In the genomic region with DNA sequence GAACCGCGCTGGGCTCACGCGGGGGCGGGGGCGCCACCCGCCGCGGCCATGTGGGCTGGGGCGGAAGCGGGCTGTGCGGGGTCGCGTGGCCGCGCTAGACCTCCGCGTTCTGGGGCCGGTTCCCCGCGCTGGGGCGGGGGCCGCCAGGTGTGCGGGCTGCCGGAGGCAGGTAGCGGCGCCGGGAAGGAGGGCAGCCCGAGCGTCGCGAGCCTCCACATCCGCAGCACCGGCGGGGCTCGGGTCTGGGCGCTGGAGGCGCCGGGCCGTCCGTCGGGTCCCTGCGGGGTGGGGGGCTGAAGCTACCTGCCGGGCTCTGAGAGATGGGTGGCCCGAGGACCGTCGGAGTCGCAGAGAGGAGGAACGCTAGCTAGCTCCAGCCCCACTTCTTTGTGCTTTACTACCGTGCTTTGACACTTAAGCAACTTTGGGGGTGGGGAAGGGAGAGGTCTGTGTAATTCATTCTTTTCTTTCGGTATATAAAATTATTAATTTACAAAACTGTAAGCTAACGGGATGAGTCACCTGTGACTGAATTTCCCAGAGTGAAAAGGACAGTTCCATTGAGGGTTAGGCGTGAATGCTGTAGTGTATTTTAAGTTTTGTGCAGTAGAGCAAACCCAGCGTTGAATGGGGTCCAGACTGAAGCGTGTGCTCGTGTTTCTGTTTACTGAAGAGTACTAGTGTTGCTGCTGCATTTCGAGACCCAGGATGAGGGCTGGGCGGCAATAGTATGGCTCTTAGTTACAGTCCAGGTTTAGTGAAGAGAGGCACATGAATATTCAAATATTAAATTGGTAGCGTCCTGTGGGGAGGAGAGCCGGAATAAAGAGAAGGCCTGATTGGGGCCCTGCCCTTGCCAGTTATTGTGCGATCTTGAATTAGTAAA, we compare ENCODE assay signal across 8 cellular contexts. TPM values are rescaled to one million over a fixed set of nuclear protein-coding genes. Genes with fewer than 3 reads are reported as not detected.
DNase-seq lines count a peak whose midpoint lies in the region; ATAC-seq, FAIRE-seq and TF ChIP-seq lines count a peak whose summit lies in the region.

No MANE protein-coding gene starts in this region.

- DNase-seq in GM12865 (ENCODE audit: low read depth) (peak; percentile 46), NOMO-1 treated with dmso at 0.1 percent for 144 hours (lab: John Stamatoyannopoulos, UW; ENCODE audit: unreplicated experiment) (peak; percentile 1), astrocyte of the hippocampus (ENCODE audit: low read depth, low spot score) (peak; percentile 46), small intestine (peak; percentile 36), NK-92 (lab: John Stamatoyannopoulos, UW; ENCODE audit: unreplicated experiment) (no peak)

- H3K9me3 ChIP-seq in iPS-18a (ENCODE audit: control insufficient read depth, low read depth, low read length) (no peaks in the 10 kb centered on the region), small intestine (ENCODE audit: control insufficient read depth, low read depth) (no peaks in the 10 kb centered on the region)

- H3K27me3 ChIP-seq in iPS-18a (ENCODE audit: control insufficient read depth, insufficient read depth, low read length), result no peaks in the 10 kb centered on the region
- no peaks in the 10 kb centered on the region for H3K27me3 ChIP-seq in small intestine (ENCODE audit: control insufficient read depth in 2 of 2, insufficient read depth in 2 of 2, low read length in 2 of 2)

- peak overlapping the region; percentile 78 for H3K27ac ChIP-seq in 22Rv1
- peak overlapping the region; percentile 81 for H3K27ac ChIP-seq in iPS-18a (ENCODE audit: low read length)
- H3K27ac ChIP-seq in small intestine (ENCODE audit: low read depth in 1 of 2, low read length in 1 of 2), result peak overlapping the region in 1 of 2 donors; percentile 91

- peaks cover 11% of the 10 kb centered on the region for H3K4me1 ChIP-seq in iPS-18a (ENCODE audit: control insufficient read depth, low read depth, low read length)
- H3K4me1 ChIP-seq in small intestine (ENCODE audit: control insufficient read depth in 2 of 2, insufficient read depth in 1 of 2, low read depth in 1 of 2, low read length in 1 of 2), result peaks cover 2 to 5% of the 10 kb centered on the region in 2 donors

- H3K36me3 ChIP-seq in iPS-18a (ENCODE audit: control insufficient read depth, low read depth, low read length) (no peaks in the 10 kb centered on the region), small intestine (ENCODE audit: control insufficient read depth in 2 of 2, insufficient read depth in 2 of 2, low read length in 2 of 2) (no peaks in the 10 kb centered on the region)

- peak; percentile 2 for ATAC-seq in HG03103 (IDR thresholded peaks at IDR 0.05; ENCODE audit: low read depth, unreplicated experiment)

- H3K4me3 ChIP-seq in GM12865 (ENCODE audit: low read depth, low read length), result peak overlapping the region; percentile 96
- H3K4me3 ChIP-seq in iPS-18a (ENCODE audit: low read length), result peak overlapping the region; percentile 96
- peak overlapping the region; percentile 85 to 96 for H3K4me3 ChIP-seq in small intestine (ENCODE audit: low read depth in 1 of 2, low read length in 2 of 2)

- TF ChIP-seq CTCF in 22Rv1 (IDR thresholded peaks at IDR 0.05) (no peak), GM12865 (IDR thresholded peaks at IDR 0.05; ENCODE audit: insufficient read depth, low read depth, low read length, missing control alignments) (no peak)

- peak overlapping the region; percentile 96 for H3K9ac ChIP-seq in iPS-18a (ENCODE audit: low read length)

- WGBS in small intestine, 3 donors, result 2% methylated on average over 48 to 61 of the region's 61 CpGs

- FAIRE-seq in small intestine (lab: Jason Lieb, UNC), result no peak

RNA-seq across cellular contexts. Expression of gene METAP1, which starts 0.8 kb away (rescaled TPM):
- polyA plus RNA-seq in small intestine, result 10 to 100 TPM; 27.0 to 37.3 (median 28.4) TPM
